9 cellular contexts compared by ENCODE assay signal in the genomic region with DNA sequence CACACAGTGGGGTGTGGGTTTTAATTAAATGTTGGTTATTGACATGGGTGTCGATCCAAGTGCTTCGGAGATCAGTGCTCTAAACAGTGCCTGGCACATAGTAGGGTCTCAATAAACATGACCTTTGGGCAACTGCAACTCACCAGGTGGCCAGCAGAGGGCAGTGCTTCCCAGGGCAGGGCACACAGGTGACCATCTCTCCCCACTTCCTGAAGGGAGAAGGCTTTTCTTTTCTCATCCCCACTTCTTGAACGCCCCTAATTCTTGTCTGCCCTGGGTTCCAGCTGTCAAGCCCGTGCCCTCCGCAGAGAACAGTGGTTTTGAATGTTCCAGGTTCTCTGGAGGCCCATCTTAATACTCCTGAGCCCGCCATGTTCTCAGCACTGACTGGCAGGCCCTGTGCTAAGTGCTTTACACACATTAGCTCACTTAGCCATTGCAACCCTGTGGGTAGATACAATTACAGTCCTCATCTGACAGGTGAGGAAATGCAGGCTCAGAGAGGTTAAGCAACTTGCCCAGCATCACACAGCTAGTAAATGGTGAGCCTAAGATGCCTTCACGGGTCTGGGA. TPM values are rescaled to one million over a fixed set of nuclear protein-coding genes. Genes with fewer than 3 reads are reported as not detected.
DNase-seq lines count a peak whose midpoint lies in the region; ATAC-seq and TF ChIP-seq lines count a peak whose summit lies in the region.
"Had no signal": no experiment of that assay in that cellular context is flagged by ENCODE, and none has a peak within 500 bp of the region (broad histone marks: within the 10 kb centered on the region; RNA-seq: fewer than 3 reads in every experiment).

No MANE protein-coding gene starts in this region.

- H3K9me2 ChIP-seq in OCI-LY7 (ENCODE audit: insufficient read depth, low read length): no peaks in the 10 kb centered on the region

- H4K20me1 ChIP-seq in OCI-LY7 (ENCODE audit: insufficient read depth, low read length): no peaks in the 10 kb centered on the region

- DNase-seq in NCI-H1417 (lab: John Stamatoyannopoulos, UW): peak in 2 of 3 experiments; percentile 14 to 54
- no peak for DNase-seq in NCI-H1417 treated with DMSO at 0.1 percent for 48 hours (lab: John Stamatoyannopoulos, UW)
- peak; percentile 67 for DNase-seq in OCI-LY7 (ENCODE audit: low spot score)
- peak; percentile 57 for DNase-seq in activated T-helper 1 cell treated with Interleukin-2 at 50 U/mL for 16 hours (ENCODE audit: low read depth)
- DNase-seq in foreskin fibroblast: peak in 1 of 2 donors; percentile 58
- peak; percentile 92 for DNase-seq in spleen
- no peak for DNase-seq in NCI-H187 (lab: John Stamatoyannopoulos, UW)

- no peak overlapping the region for H3K4me2 ChIP-seq in OCI-LY7 (ENCODE audit: low read length)

- H3K36me3 ChIP-seq in OCI-LY7 (ENCODE audit: insufficient read depth, low read length) (no peaks in the 10 kb centered on the region), spleen (peaks cover 0 to 29% (median 3%) of the 10 kb centered on the region in 6 donors)

- intact Hi-C loops in OCI-LY7 (cut with micrococcal nuclease; ENCODE audit: unreplicated experiment): loop anchor here (1.0 kb wide), 4 partner anchors 17 to 96 kb away; no protein-coding TSS in a partner anchor
- intact Hi-C loops in spleen (cut with DNase I; ENCODE audit: low total_unique reads): no loop called here

- POLR2A ChIA-PET in OCI-LY7 (lab: Charles Lee): interaction anchor here (0.5 to 5.4 kb wide), 11 partner anchors 10 to 1752 kb away, joined by 3 to 44 read pairs (median 10); a partner anchor contains a TSS

- no TSS peak for BruUV-seq in OCI-LY7 (replicated peaks; lab: Mats Ljungman, UMichigan)

- no peak overlapping the region for H3K4me3 ChIP-seq in OCI-LY7 (ENCODE audit: low read depth, low read length, poor library complexity, severe bottlenecking)
- H3K4me3 ChIP-seq in foreskin fibroblast (ENCODE audit: low read depth in 1 of 2, low read length in 2 of 2): no peak overlapping the region
- no peak overlapping the region for H3K4me3 ChIP-seq in spleen

- no peaks in the 10 kb centered on the region for H3K27me3 ChIP-seq in spleen (replicated peaks in 1 of 7)

- CTCF ChIA-PET in OCI-LY7 (lab: Charles Lee; ENCODE audit: unreplicated experiment): interaction anchor here (0.8 to 5.8 kb wide), 15 partner anchors 10 to 96 kb away, joined by 3 to 74 read pairs (median 12); a partner anchor contains a TSS

- no peak for ATAC-seq in GM19452 (IDR thresholded peaks at IDR 0.05; ENCODE audit: unreplicated experiment)

- no peaks in the 10 kb centered on the region for H3K79me2 ChIP-seq in OCI-LY7 (ENCODE audit: insufficient read depth, low read depth, low read length)

- H2AFZ ChIP-seq in OCI-LY7 (ENCODE audit: low read length): no peak overlapping the region

- no peak for TF ChIP-seq POLR2A in spleen (IDR thresholded peaks at IDR 0.05)

- H3K27ac ChIP-seq in OCI-LY7 (ENCODE audit: low read depth, low read length, poor library complexity, severe bottlenecking) (no peak overlapping the region), spleen (no peak overlapping the region)
- H3K27ac ChIP-seq: epithelial cell of prostate had no signal

- H3K4me1 ChIP-seq in OCI-LY7 (ENCODE audit: insufficient read depth, low read length, poor library complexity, severe bottlenecking) (peaks cover 44% of the 10 kb centered on the region), spleen (peaks cover 24 to 70% (median 51%) of the 10 kb centered on the region in 6 donors)

- WGBS in spleen, 5 donors: 66 to 77% (median 67%) methylated on average over 7 of the region's 7 CpGs

- no peaks in the 10 kb centered on the region for H3K9me3 ChIP-seq in OCI-LY7 (ENCODE audit: low read length)
- no peaks in the 10 kb centered on the region for H3K9me3 ChIP-seq in spleen

- TF ChIP-seq CTCF in OCI-LY7 (conservative IDR thresholded peaks at IDR 0.05; ENCODE audit: low read length) (peak; percentile 99), foreskin fibroblast (IDR thresholded peaks at IDR 0.05; ENCODE audit: low read depth, low read length) (peak; percentile 97), spleen (IDR thresholded peaks at IDR 0.05 in 8 of 11, conservative IDR thresholded peaks at IDR 0.05 in 3 of 11) (peak; percentile 81 to 97 (median 94))

RNA-seq across cellular contexts. Expression of a gene that starts 16.3 kb away (rescaled TPM):
- total RNA-seq in OCI-LY7 (2014; rRNA removed; shearing (Covaris generic)): 0.69 and 0.80 TPM in 2 replicates
- total RNA-seq in OCI-LY7 (2022) (2.9 and 4.7 TPM in 2 replicates), spleen (10 to 100 TPM; 50.6 to 84.3 (median 57.8) TPM)
- 100 to 1,000 TPM in 1 of 3 donors, 10 to 100 TPM in 2; 21.4 to 116 (median 64.3) TPM for polyA plus RNA-seq in spleen

RNA-seq across cellular contexts. Expression of a gene that starts 17.0 kb away (rescaled TPM):
- total RNA-seq in OCI-LY7 (2014; rRNA removed; shearing (Covaris generic)): 0.19 TPM in 1 of 2 replicates, not detected in the other
- total RNA-seq in OCI-LY7 (2022): 0.55 TPM in 1 of 2 replicates, not detected in the other
- total RNA-seq in spleen: under 1 TPM in 3 of 7 donors, not detected in 4; 0.32 to 0.92 (median 0.70) TPM
- polyA plus RNA-seq in spleen: under 1 TPM; 0.05 to 0.16 (median 0.13) TPM

RNA-seq across cellular contexts. Expression of a gene that starts 30.7 kb away (rescaled TPM):
- total RNA-seq in OCI-LY7 (2014; rRNA removed; shearing (Covaris generic)): 3.8 and 9.6 TPM in 2 replicates
- total RNA-seq in OCI-LY7 (2022) (8.6 and 12.0 TPM in 2 replicates), spleen (10 to 100 TPM; 20.2 to 66.4 (median 42.3) TPM)
- polyA plus RNA-seq in spleen: 10 to 100 TPM in 1 of 3 donors, 1 to 10 TPM in 2; 8.4 to 24.1 (median 9.5) TPM

RNA-seq across cellular contexts. Expression of a gene that starts 36.5 kb away (rescaled TPM):
- 21.6 and 25.1 TPM in 2 replicates for total RNA-seq in OCI-LY7 (2014; rRNA removed; shearing (Covaris generic))
- total RNA-seq in OCI-LY7 (2022): 52.9 and 53.9 TPM in 2 replicates
- 10 to 100 TPM; 15.8 to 35.5 (median 27.1) TPM for total RNA-seq in spleen
- polyA plus RNA-seq in spleen: 10 to 100 TPM; 12.2 to 15.2 (median 14.4) TPM

Comparison
In these comparisons a context has a peak if more than half of its experiments do, and no peak if none do; other contexts are left out.
1. DNase-seq: peak in NCI-H1417 (2 of 3), OCI-LY7 (single experiment), activated T-helper 1 cell treated with Interleukin-2 at 50 U/mL for 16 hours (single experiment) and spleen (single experiment); none in NCI-H1417 treated with DMSO at 0.1 percent for 48 hours (single experiment) and NCI-H187 (0 of 2).
2. RNA of a gene that starts 16.3 kb away (total RNA-seq): 50.6 to 84.3 TPM in spleen; 0.69 to 4.7 TPM in OCI-LY7; every median in the first group is over 4 times any median in the second.
3. Peak in every context shown above with its lines, with median percentiles within 50 percentile points of each other: CTCF ChIP-seq.